ENCODE assay signal across 20 cellular contexts in genomic region chr2:200317975-200318374, GRCh38. TPM values are rescaled to one million over a fixed set of nuclear protein-coding genes. Genes with fewer than 3 reads are reported as not detected.
DNase-seq lines count a peak whose midpoint lies in the region; ATAC-seq, FAIRE-seq and TF ChIP-seq lines count a peak whose summit lies in the region.
"Had no signal": no experiment of that assay in that cellular context is flagged by ENCODE, and none has a peak within 500 bp of the region (broad histone marks: within the 10 kb centered on the region; RNA-seq: fewer than 3 reads in every experiment).

No MANE protein-coding gene starts in this region.

- FAIRE-seq in frontal cortex (lab: Jason Lieb, UNC): no peak

- no peak overlapping the region for H3K4me3 ChIP-seq in HUES6 (ENCODE audit: low read depth, low read length)
- H3K4me3 ChIP-seq in left lung: no peak overlapping the region
- H3K4me3 ChIP-seq in subcutaneous abdominal adipose tissue (ENCODE audit: low read depth in 1 of 5, low read length in 5 of 5): no peak overlapping the region
- H3K4me3 ChIP-seq: esophagus muscularis mucosa, GM23248 had no signal

- intact Hi-C loops in left lung (cut with DNase I): no loop called here

- H3K9me3 ChIP-seq in HUES6 (ENCODE audit: control insufficient read depth, insufficient read depth, low read depth, low read length) (no peaks in the 10 kb centered on the region), left lung (no peaks in the 10 kb centered on the region), subcutaneous abdominal adipose tissue (ENCODE audit: control insufficient read depth in 5 of 5, low read length in 5 of 5) (no peaks in the 10 kb centered on the region)
- H3K9me3 ChIP-seq: esophagus muscularis mucosa had no signal

- H3K4me1 ChIP-seq in HUES6 (ENCODE audit: control insufficient read depth, insufficient read depth, low read length): peaks cover 80% of the 10 kb centered on the region
- H3K4me1 ChIP-seq in left lung: peaks cover 9 to 25% of the 10 kb centered on the region in 2 donors
- peaks cover 0 to 62% (median 36%) of the 10 kb centered on the region in 5 donors for H3K4me1 ChIP-seq in subcutaneous abdominal adipose tissue (ENCODE audit: control insufficient read depth in 5 of 5, insufficient read depth in 5 of 5, low read length in 5 of 5)

- H3K9ac ChIP-seq in HUES6 (ENCODE audit: low read length) (no peak overlapping the region), subcutaneous abdominal adipose tissue (ENCODE audit: low read length in 5 of 5) (peak overlapping the region in 3 of 5 donors; percentile 31 to 59 (median 57))
- H3K9ac ChIP-seq: GM23248 had no signal

- TF ChIP-seq CTCF in left lung (IDR thresholded peaks at IDR 0.05): no peak

- H3K36me3 ChIP-seq in HUES6 (ENCODE audit: control insufficient read depth, insufficient read depth, low read length) (peaks cover 10% of the 10 kb centered on the region; the same call in 1 of the 2 replicates), left lung (no peaks in the 10 kb centered on the region), subcutaneous abdominal adipose tissue (ENCODE audit: control insufficient read depth in 5 of 5, insufficient read depth in 5 of 5, low read length in 5 of 5) (no peaks in the 10 kb centered on the region)
- H3K36me3 ChIP-seq: brain microvascular endothelial cell, esophagus muscularis mucosa had no signal

- H3K27ac ChIP-seq in HUES6 (ENCODE audit: low read depth, low read length) (peak overlapping the region; percentile 39; the same call in 1 of the 2 replicates), angular gyrus (ENCODE audit: low read depth, low read length) (peak overlapping the region; percentile 24), left lung (no peak overlapping the region), subcutaneous abdominal adipose tissue (ENCODE audit: low read depth, low read length) (peak overlapping the region; percentile 82)
- H3K27ac ChIP-seq: brain microvascular endothelial cell, esophagus muscularis mucosa, GM23248 had no signal

- DNase-seq in left lung (no peak), NCI-H2081 treated with DMSO at 0.1 percent for 48 hours (lab: John Stamatoyannopoulos, UW) (no peak), OCI-M2 (lab: John Stamatoyannopoulos, UW; ENCODE audit: unreplicated experiment) (no peak), frontal cortex (ENCODE audit: low spot score in 2 of 2) (no peak)
- DNase-seq: activated CD4-positive, alpha-beta memory T cell treated with anti-CD3 and anti-CD28 coated beads for 36 hours; activated naive CD4-positive, alpha-beta T cell treated with anti-CD3 and anti-CD28 coated beads, Interleukin-2, amount 50 U/mL, for 16 hours; activated T-cell treated with anti-CD3 and anti-CD28 coated beads, Interleukin-2, amount 50 U/mL, for 1 hour; brain microvascular endothelial cell; EL; GM23248; NCI-H187 treated with DMSO at 0.1 percent for 48 hours; NCI-H510A treated with DMSO at 0.1 percent for 48 hours; retina; SHP77; T-cell had no signal

- H3K27me3 ChIP-seq in HUES6 (ENCODE audit: control insufficient read depth, insufficient read depth, low read length) (no peaks in the 10 kb centered on the region), left lung (no peaks in the 10 kb centered on the region), subcutaneous abdominal adipose tissue (ENCODE audit: control insufficient read depth in 5 of 5, insufficient read depth in 4 of 5, low read length in 5 of 5) (no peaks in the 10 kb centered on the region)
- H3K27me3 ChIP-seq: brain microvascular endothelial cell, esophagus muscularis mucosa had no signal

- ATAC-seq in left lung: peak; percentile 63
- ATAC-seq in HG02870 (IDR thresholded peaks at IDR 0.05; ENCODE audit: unreplicated experiment): no peak
- ATAC-seq: T-cell had no signal

RNA-seq across cellular contexts. Expression of gene SPATS2L, which starts 11.5 kb away (rescaled TPM):
- total RNA-seq in left lung (10 to 100 TPM; 91.0 to 96.0 TPM), frontal cortex (40.8 TPM)

Comparison
In these comparisons a context has a peak if more than half of its experiments do, and no peak if none do; other contexts are left out.
1. H3K27ac ChIP-seq: peak in HUES6 (single experiment), angular gyrus (single experiment) and subcutaneous abdominal adipose tissue (single experiment); none in left lung (0 of 2).